1 cellular context compared by ENCODE assay signal in genomic region chr10:103481974-103482531, GRCh38.
A peak's percentile ranks its signal among the peaks of the same experiment; 100 is the strongest.
TF ChIP-seq lines count a peak whose summit lies in the region.

No MANE protein-coding gene starts in this region.

TF ChIP-seq in HepG2, 621 proteins besides CTCF, POLR2A, EP300 and RAD21 (continues in another document):
- TF ChIP-seq SPEN (CRISPR knock-in tag; IDR thresholded peaks at IDR 0.05; ENCODE audit: low read depth) (0 out of 2 replicates have a peak, but pooled peaks have one; percentile 23), ZNF232 (CRISPR knock-in tag; IDR thresholded peaks at IDR 0.05; ENCODE audit: borderline replicate concordance) (0 out of 2 replicates have a peak, but pooled peaks have one; percentile 27), ZNF331 (CRISPR knock-in tag; IDR thresholded peaks at IDR 0.05) (0 out of 2 replicates have a peak, but pooled peaks have one; percentile 21), CENPT (CRISPR knock-in tag; IDR thresholded peaks at IDR 0.05; ENCODE audit: low read depth) (no peak), HES4 (CRISPR knock-in tag; IDR thresholded peaks at IDR 0.05; ENCODE audit: borderline replicate concordance) (no peak), IRF2 (CRISPR knock-in tag; IDR thresholded peaks at IDR 0.05) (0 out of 2 replicates have a peak, but pooled peaks have one; percentile 31), STAG1 (CRISPR knock-in tag; IDR thresholded peaks at IDR 0.05) (peak; percentile 11; the same call in 1 of the 2 replicates), PAWR (CRISPR knock-in tag; IDR thresholded peaks at IDR 0.05; ENCODE audit: borderline replicate concordance) (no peak), ZNF136 (CRISPR knock-in tag; IDR thresholded peaks at IDR 0.05; ENCODE audit: low read depth) (no peak), GATAD1 (CRISPR knock-in tag; IDR thresholded peaks at IDR 0.05) (0 out of 2 replicates have a peak, but pooled peaks have one; percentile 16), UBTF (CRISPR knock-in tag; IDR thresholded peaks at IDR 0.05) (peak; percentile 27; the same call in 1 of the 2 replicates), MXI1 (IDR thresholded peaks at IDR 0.05; ENCODE audit: borderline replicate concordance, low read depth, low read length) (no peak), DR1 (CRISPR knock-in tag; IDR thresholded peaks at IDR 0.05) (no peak), MED8 (CRISPR knock-in tag; IDR thresholded peaks at IDR 0.05; ENCODE audit: insufficient replicate concordance) (no peak), SALL1 (CRISPR knock-in tag; IDR thresholded peaks at IDR 0.05) (peak; percentile 51; the same call in 1 of the 2 replicates), SCMH1 (CRISPR knock-in tag; IDR thresholded peaks at IDR 0.05; ENCODE audit: borderline replicate concordance) (no peak), ZNF260 (CRISPR knock-in tag; IDR thresholded peaks at IDR 0.05; ENCODE audit: borderline replicate concordance, low read depth) (no peak), MTERF4 (CRISPR knock-in tag; IDR thresholded peaks at IDR 0.05) (0 out of 2 replicates have a peak, but pooled peaks have one; percentile 46), SMC3 (IDR thresholded peaks at IDR 0.05; ENCODE audit: low read length) (peak; percentile 15; the same call in 1 of the 2 replicates), NFKBIZ (CRISPR knock-in tag; IDR thresholded peaks at IDR 0.05) (no peak), ZFY (CRISPR knock-in tag; IDR thresholded peaks at IDR 0.05) (peak; percentile 24; the same call in 1 of the 2 replicates), ZMYM3 (CRISPR knock-in tag; IDR thresholded peaks at IDR 0.05) (peak; percentile 19; the same call in 1 of the 2 replicates), MIER3 (CRISPR knock-in tag; IDR thresholded peaks at IDR 0.05; ENCODE audit: borderline replicate concordance) (peak; percentile 61; the same call in 1 of the 2 replicates), MAZ (IDR thresholded peaks at IDR 0.05; ENCODE audit: borderline replicate concordance, low read depth, low read length) (peak; percentile 26; the same call in 1 of the 2 replicates), MAZ (CRISPR knock-in tag; IDR thresholded peaks at IDR 0.05; ENCODE audit: low read depth) (no peak), XRCC5 (optimal IDR thresholded peaks at IDR 0.05; ENCODE audit: low read length) (peak; percentile 31), CBX5 (CRISPR knock-in tag; IDR thresholded peaks at IDR 0.05; ENCODE audit: borderline replicate concordance) (0 out of 2 replicates have a peak, but pooled peaks have one; percentile 47), ONECUT2 (CRISPR knock-in tag; IDR thresholded peaks at IDR 0.05) (no peak)
- TF ChIP-seq, protein P1, sequence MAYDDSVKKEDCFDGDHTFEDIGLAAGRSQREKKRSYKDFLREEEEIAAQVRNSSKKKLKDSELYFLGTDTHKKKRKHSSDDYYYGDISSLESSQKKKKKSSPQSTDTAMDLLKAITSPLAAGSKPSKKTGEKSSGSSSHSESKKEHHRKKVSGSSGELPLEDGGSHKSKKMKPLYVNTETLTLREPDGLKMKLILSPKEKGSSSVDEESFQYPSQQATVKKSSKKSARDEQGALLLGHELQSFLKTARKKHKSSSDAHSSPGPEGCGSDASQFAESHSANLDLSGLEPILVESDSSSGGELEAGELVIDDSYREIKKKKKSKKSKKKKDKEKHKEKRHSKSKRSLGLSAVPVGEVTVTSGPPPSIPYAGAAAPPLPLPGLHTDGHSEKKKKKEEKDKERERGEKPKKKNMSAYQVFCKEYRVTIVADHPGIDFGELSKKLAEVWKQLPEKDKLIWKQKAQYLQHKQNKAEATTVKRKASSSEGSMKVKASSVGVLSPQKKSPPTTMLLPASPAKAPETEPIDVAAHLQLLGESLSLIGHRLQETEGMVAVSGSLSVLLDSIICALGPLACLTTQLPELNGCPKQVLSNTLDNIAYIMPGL (CRISPR knock-in tag; IDR thresholded peaks at IDR 0.05; ENCODE audit: borderline replicate concordance in 1 of 2, low read depth in 1 of 2) = peak; percentile 62 to 77; a peak in 2 of 4 replicates
- TF ChIP-seq, protein P2, sequence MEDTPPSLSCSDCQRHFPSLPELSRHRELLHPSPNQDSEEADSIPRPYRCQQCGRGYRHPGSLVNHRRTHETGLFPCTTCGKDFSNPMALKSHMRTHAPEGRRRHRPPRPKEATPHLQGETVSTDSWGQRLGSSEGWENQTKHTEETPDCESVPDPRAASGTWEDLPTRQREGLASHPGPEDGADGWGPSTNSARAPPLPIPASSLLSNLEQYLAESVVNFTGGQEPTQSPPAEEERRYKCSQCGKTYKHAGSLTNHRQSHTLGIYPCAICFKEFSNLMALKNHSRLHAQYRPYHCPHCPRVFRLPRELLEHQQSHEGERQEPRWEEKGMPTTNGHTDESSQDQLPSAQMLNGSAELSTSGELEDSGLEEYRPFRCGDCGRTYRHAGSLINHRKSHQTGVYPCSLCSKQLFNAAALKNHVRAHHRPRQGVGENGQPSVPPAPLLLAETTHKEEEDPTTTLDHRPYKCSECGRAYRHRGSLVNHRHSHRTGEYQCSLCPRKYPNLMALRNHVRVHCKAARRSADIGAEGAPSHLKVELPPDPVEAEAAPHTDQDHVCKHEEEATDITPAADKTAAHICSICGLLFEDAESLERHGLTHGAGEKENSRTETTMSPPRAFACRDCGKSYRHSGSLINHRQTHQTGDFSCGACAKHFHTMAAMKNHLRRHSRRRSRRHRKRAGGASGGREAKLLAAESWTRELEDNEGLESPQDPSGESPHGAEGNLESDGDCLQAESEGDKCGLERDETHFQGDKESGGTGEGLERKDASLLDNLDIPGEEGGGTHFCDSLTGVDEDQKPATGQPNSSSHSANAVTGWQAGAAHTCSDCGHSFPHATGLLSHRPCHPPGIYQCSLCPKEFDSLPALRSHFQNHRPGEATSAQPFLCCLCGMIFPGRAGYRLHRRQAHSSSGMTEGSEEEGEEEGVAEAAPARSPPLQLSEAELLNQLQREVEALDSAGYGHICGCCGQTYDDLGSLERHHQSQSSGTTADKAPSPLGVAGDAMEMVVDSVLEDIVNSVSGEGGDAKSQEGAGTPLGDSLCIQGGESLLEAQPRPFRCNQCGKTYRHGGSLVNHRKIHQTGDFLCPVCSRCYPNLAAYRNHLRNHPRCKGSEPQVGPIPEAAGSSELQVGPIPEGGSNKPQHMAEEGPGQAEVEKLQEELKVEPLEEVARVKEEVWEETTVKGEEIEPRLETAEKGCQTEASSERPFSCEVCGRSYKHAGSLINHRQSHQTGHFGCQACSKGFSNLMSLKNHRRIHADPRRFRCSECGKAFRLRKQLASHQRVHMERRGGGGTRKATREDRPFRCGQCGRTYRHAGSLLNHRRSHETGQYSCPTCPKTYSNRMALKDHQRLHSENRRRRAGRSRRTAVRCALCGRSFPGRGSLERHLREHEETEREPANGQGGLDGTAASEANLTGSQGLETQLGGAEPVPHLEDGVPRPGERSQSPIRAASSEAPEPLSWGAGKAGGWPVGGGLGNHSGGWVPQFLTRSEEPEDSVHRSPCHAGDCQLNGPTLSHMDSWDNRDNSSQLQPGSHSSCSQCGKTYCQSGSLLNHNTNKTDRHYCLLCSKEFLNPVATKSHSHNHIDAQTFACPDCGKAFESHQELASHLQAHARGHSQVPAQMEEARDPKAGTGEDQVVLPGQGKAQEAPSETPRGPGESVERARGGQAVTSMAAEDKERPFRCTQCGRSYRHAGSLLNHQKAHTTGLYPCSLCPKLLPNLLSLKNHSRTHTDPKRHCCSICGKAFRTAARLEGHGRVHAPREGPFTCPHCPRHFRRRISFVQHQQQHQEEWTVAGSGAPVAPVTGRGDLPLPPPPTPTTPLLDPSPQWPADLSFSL (CRISPR knock-in tag; IDR thresholded peaks at IDR 0.05) = peak; percentile 38; the same call in 1 of the 2 replicates
- TF ChIP-seq, protein P3, sequence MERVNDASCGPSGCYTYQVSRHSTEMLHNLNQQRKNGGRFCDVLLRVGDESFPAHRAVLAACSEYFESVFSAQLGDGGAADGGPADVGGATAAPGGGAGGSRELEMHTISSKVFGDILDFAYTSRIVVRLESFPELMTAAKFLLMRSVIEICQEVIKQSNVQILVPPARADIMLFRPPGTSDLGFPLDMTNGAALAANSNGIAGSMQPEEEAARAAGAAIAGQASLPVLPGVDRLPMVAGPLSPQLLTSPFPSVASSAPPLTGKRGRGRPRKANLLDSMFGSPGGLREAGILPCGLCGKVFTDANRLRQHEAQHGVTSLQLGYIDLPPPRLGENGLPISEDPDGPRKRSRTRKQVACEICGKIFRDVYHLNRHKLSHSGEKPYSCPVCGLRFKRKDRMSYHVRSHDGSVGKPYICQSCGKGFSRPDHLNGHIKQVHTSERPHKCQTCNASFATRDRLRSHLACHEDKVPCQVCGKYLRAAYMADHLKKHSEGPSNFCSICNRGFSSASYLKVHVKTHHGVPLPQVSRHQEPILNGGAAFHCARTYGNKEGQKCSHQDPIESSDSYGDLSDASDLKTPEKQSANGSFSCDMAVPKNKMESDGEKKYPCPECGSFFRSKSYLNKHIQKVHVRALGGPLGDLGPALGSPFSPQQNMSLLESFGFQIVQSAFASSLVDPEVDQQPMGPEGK (CRISPR knock-in tag; IDR thresholded peaks at IDR 0.05) = no peak
- TF ChIP-seq, protein P4, sequence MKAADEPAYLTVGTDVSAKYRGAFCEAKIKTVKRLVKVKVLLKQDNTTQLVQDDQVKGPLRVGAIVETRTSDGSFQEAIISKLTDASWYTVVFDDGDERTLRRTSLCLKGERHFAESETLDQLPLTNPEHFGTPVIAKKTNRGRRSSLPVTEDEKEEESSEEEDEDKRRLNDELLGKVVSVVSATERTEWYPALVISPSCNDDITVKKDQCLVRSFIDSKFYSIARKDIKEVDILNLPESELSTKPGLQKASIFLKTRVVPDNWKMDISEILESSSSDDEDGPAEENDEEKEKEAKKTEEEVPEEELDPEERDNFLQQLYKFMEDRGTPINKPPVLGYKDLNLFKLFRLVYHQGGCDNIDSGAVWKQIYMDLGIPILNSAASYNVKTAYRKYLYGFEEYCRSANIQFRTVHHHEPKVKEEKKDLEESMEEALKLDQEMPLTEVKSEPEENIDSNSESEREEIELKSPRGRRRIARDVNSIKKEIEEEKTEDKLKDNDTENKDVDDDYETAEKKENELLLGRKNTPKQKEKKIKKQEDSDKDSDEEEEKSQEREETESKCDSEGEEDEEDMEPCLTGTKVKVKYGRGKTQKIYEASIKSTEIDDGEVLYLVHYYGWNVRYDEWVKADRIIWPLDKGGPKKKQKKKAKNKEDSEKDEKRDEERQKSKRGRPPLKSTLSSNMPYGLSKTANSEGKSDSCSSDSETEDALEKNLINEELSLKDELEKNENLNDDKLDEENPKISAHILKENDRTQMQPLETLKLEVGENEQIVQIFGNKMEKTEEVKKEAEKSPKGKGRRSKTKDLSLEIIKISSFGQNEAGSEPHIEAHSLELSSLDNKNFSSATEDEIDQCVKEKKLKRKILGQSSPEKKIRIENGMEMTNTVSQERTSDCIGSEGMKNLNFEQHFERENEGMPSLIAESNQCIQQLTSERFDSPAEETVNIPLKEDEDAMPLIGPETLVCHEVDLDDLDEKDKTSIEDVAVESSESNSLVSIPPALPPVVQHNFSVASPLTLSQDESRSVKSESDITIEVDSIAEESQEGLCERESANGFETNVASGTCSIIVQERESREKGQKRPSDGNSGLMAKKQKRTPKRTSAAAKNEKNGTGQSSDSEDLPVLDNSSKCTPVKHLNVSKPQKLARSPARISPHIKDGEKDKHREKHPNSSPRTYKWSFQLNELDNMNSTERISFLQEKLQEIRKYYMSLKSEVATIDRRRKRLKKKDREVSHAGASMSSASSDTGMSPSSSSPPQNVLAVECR (CRISPR knock-in tag; IDR thresholded peaks at IDR 0.05; ENCODE audit: borderline replicate concordance) = no peak
- TF ChIP-seq, protein P5, sequence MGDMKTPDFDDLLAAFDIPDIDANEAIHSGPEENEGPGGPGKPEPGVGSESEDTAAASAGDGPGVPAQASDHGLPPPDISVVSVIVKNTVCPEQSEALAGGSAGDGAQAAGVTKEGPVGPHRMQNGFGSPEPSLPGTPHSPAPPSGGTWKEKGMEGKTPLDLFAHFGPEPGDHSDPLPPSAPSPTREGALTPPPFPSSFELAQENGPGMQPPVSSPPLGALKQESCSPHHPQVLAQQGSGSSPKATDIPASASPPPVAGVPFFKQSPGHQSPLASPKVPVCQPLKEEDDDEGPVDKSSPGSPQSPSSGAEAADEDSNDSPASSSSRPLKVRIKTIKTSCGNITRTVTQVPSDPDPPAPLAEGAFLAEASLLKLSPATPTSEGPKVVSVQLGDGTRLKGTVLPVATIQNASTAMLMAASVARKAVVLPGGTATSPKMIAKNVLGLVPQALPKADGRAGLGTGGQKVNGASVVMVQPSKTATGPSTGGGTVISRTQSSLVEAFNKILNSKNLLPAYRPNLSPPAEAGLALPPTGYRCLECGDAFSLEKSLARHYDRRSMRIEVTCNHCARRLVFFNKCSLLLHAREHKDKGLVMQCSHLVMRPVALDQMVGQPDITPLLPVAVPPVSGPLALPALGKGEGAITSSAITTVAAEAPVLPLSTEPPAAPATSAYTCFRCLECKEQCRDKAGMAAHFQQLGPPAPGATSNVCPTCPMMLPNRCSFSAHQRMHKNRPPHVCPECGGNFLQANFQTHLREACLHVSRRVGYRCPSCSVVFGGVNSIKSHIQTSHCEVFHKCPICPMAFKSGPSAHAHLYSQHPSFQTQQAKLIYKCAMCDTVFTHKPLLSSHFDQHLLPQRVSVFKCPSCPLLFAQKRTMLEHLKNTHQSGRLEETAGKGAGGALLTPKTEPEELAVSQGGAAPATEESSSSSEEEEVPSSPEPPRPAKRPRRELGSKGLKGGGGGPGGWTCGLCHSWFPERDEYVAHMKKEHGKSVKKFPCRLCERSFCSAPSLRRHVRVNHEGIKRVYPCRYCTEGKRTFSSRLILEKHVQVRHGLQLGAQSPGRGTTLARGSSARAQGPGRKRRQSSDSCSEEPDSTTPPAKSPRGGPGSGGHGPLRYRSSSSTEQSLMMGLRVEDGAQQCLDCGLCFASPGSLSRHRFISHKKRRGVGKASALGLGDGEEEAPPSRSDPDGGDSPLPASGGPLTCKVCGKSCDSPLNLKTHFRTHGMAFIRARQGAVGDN (CRISPR knock-in tag; IDR thresholded peaks at IDR 0.05) = peak; percentile 36
